In genomic region chr14:91255026-91255695, GRCh38 we compare ENCODE assay signal across 13 cellular contexts. TPM values are rescaled to one million over a fixed set of nuclear protein-coding genes. Genes with fewer than 3 reads are reported as not detected.
DNase-seq lines count a peak whose midpoint lies in the region; ATAC-seq and TF ChIP-seq lines count a peak whose summit lies in the region.
"Had no signal": no experiment of that assay in that cellular context is flagged by ENCODE, and none has a peak within 500 bp of the region (broad histone marks: within the 10 kb centered on the region; RNA-seq: fewer than 3 reads in every experiment).

No MANE protein-coding gene starts in this region.

- H2AFZ ChIP-seq in neural progenitor cell (replicated peaks): no peak overlapping the region

- no peak for DNase-seq in activated CD4-positive, alpha-beta T cell treated with anti-CD3 and anti-CD28 coated beads for 36 hours
- no peak for DNase-seq in activated CD4-positive, alpha-beta T cell treated with anti-CD3 and anti-CD28 coated beads for 1 hour
- DNase-seq in Jurkat, Clone E6-1 (ENCODE audit: low read depth, low spot score): no peak
- no peak for DNase-seq in activated T-helper 1 cell treated with anti-CD3 and anti-CD28 coated beads, Interleukin-12 subunit alpha, Interleukin-12 subunit beta, Interleukin-2, Interleukin-4 antibody, amounts not matched to agents 30 ng/mL and 10 ng/mL and 1 ng/mL, durations not matched to agents 14 hours and 24 hours and 36 hours (ENCODE audit: low spot score)
- DNase-seq in neural progenitor cell (ENCODE audit: low spot score): no peak
- no peak for DNase-seq in testis
- DNase-seq: heart left ventricle, KG1, left cardiac atrium, NCI-H1930, occipital lobe had no signal

- no peak for TF ChIP-seq CTCF in neural progenitor cell (IDR thresholded peaks at IDR 0.05)
- TF ChIP-seq CTCF in testis (IDR thresholded peaks at IDR 0.05): no peak

- CTCF ChIA-PET in activated CD4-positive, alpha-beta T cell treated with anti-CD3 and anti-CD28 coated beads for 36 hours (lab: Charles Lee): interaction anchor here (1.0 to 1.7 kb wide), 6 partner anchors 10 to 78 kb away, joined by 3 to 8 read pairs (median 4); partner anchors contain the start of gene GPR68

- no peak for TF ChIP-seq POLR2A in testis (IDR thresholded peaks at IDR 0.05)

- peaks cover 66% of the 10 kb centered on the region for H3K4me1 Mint-ChIP-seq in activated CD4-positive, alpha-beta T cell treated with anti-CD3 and anti-CD28 coated beads for 36 hours
- peaks cover 81% of the 10 kb centered on the region for H3K4me1 Mint-ChIP-seq in activated T-helper 1 cell treated with anti-CD3 and anti-CD28 coated beads, Interleukin-12 subunit alpha, Interleukin-12 subunit beta, Interleukin-2, Interleukin-4 antibody, amounts not matched to agents 30 ng/mL and 10 ng/mL and 1 ng/mL, durations not matched to agents 14 hours and 24 hours and 36 hours (ENCODE audit: low read depth)
- peaks cover 37% of the 10 kb centered on the region for H3K4me1 Mint-ChIP-seq in neural progenitor cell

- H3K27me3 Mint-ChIP-seq in activated CD4-positive, alpha-beta T cell treated with anti-CD3 and anti-CD28 coated beads for 36 hours: no peaks in the 10 kb centered on the region
- no peaks in the 10 kb centered on the region for H3K27me3 Mint-ChIP-seq in activated T-helper 1 cell treated with anti-CD3 and anti-CD28 coated beads, Interleukin-12 subunit alpha, Interleukin-12 subunit beta, Interleukin-2, Interleukin-4 antibody, amounts not matched to agents 30 ng/mL and 10 ng/mL and 1 ng/mL, durations not matched to agents 14 hours and 24 hours and 36 hours (ENCODE audit: insufficient read depth)
- peaks cover 15% of the 10 kb centered on the region for H3K27me3 Mint-ChIP-seq in neural progenitor cell (ENCODE audit: insufficient read depth, low read depth)

- peak overlapping the region; percentile 76 for H3K27ac Mint-ChIP-seq in activated CD4-positive, alpha-beta T cell treated with anti-CD3 and anti-CD28 coated beads for 36 hours
- H3K27ac Mint-ChIP-seq in activated T-helper 1 cell treated with anti-CD3 and anti-CD28 coated beads, Interleukin-12 subunit alpha, Interleukin-12 subunit beta, Interleukin-2, Interleukin-4 antibody, amounts not matched to agents 30 ng/mL and 10 ng/mL and 1 ng/mL, durations not matched to agents 14 hours and 24 hours and 36 hours: peak overlapping the region; percentile 70
- no peak overlapping the region for H3K27ac Mint-ChIP-seq in neural progenitor cell

- POLR2A ChIA-PET in activated CD4-positive, alpha-beta T cell treated with anti-CD3 and anti-CD28 coated beads for 36 hours (lab: Charles Lee): no interaction called here

- no peak for ATAC-seq in activated CD4-positive, alpha-beta T cell treated with anti-CD3 and anti-CD28 coated beads for 36 hours
- no peak for ATAC-seq in HG02623 (IDR thresholded peaks at IDR 0.05; ENCODE audit: unreplicated experiment)
- ATAC-seq in HG02973 (IDR thresholded peaks at IDR 0.05; ENCODE audit: unreplicated experiment): no peak
- ATAC-seq: heart left ventricle, left cardiac atrium had no signal

- no peaks in the 10 kb centered on the region for H4K20me1 ChIP-seq in neural progenitor cell (ENCODE audit: low read depth)

- H3K4me1 ChIP-seq in neural progenitor cell (peaks cover 28% of the 10 kb centered on the region), testis (peaks cover 13% of the 10 kb centered on the region)

- WGBS in testis, 2 donors: 78 to 79% methylated on average over 9 of the region's 9 CpGs

- no peak overlapping the region for H3K27ac ChIP-seq in neural progenitor cell
- H3K27ac ChIP-seq in testis: no peak overlapping the region

- H3K9me3 Mint-ChIP-seq in activated CD4-positive, alpha-beta T cell treated with anti-CD3 and anti-CD28 coated beads for 36 hours (ENCODE audit: low read depth): no peaks in the 10 kb centered on the region
- H3K9me3 Mint-ChIP-seq in activated T-helper 1 cell treated with anti-CD3 and anti-CD28 coated beads, Interleukin-12 subunit alpha, Interleukin-12 subunit beta, Interleukin-2, Interleukin-4 antibody, amounts not matched to agents 30 ng/mL and 10 ng/mL and 1 ng/mL, durations not matched to agents 14 hours and 24 hours and 36 hours: no peaks in the 10 kb centered on the region
- H3K9me3 Mint-ChIP-seq in neural progenitor cell: no peaks in the 10 kb centered on the region

- H3K36me3 Mint-ChIP-seq in activated CD4-positive, alpha-beta T cell treated with anti-CD3 and anti-CD28 coated beads for 36 hours (ENCODE audit: low read depth): peaks cover 11% of the 10 kb centered on the region
- H3K36me3 Mint-ChIP-seq in activated T-helper 1 cell treated with anti-CD3 and anti-CD28 coated beads, Interleukin-12 subunit alpha, Interleukin-12 subunit beta, Interleukin-2, Interleukin-4 antibody, amounts not matched to agents 30 ng/mL and 10 ng/mL and 1 ng/mL, durations not matched to agents 14 hours and 24 hours and 36 hours (ENCODE audit: low read depth): peaks cover 4% of the 10 kb centered on the region
- H3K36me3 Mint-ChIP-seq in neural progenitor cell: no peaks in the 10 kb centered on the region

- no peaks in the 10 kb centered on the region for H3K79me2 ChIP-seq in neural progenitor cell (ENCODE audit: low read depth)

- H3K36me3 ChIP-seq in neural progenitor cell (no peaks in the 10 kb centered on the region), testis (ENCODE audit: low read depth, missing control alignments) (no peaks in the 10 kb centered on the region)
- H3K36me3 ChIP-seq: heart left ventricle had no signal

- no peak overlapping the region for H3K4me2 ChIP-seq in neural progenitor cell

- H3K9me3 ChIP-seq in neural progenitor cell (ENCODE audit: low read depth) (no peaks in the 10 kb centered on the region), testis (no peaks in the 10 kb centered on the region)
- H3K9me3 ChIP-seq: heart left ventricle had no signal

- no peak overlapping the region for H3K9ac ChIP-seq in neural progenitor cell

- H3K27me3 ChIP-seq in neural progenitor cell: peaks cover 29% of the 10 kb centered on the region
- H3K27me3 ChIP-seq in testis: no peaks in the 10 kb centered on the region

- intact Hi-C loops in activated CD4-positive, alpha-beta T cell treated with anti-CD3 and anti-CD28 coated beads for 36 hours (cut with DNase I, micrococcal nuclease): no loop called here
- intact Hi-C loops in activated T-helper 1 cell treated with anti-CD3 and anti-CD28 coated beads, Interleukin-12 subunit alpha, Interleukin-12 subunit beta, Interleukin-2, Interleukin-4 antibody, amounts not matched to agents 30 ng/mL and 10 ng/mL and 1 ng/mL, durations not matched to agents 14 hours and 24 hours and 36 hours (cut with micrococcal nuclease): loop anchor here (2.0 kb wide), 1 partner anchor 32 kb away; no protein-coding TSS in a partner anchor
- intact Hi-C loops in testis (cut with DNase I; ENCODE audit: low total_unique reads): no loop called here

- peaks cover 31% of the 10 kb centered on the region for H3F3A ChIP-seq in neural progenitor cell (ENCODE audit: low read depth)

- no peak overlapping the region for H3K4me3 Mint-ChIP-seq in activated CD4-positive, alpha-beta T cell treated with anti-CD3 and anti-CD28 coated beads for 36 hours
- H3K4me3 Mint-ChIP-seq in activated T-helper 1 cell treated with anti-CD3 and anti-CD28 coated beads, Interleukin-12 subunit alpha, Interleukin-12 subunit beta, Interleukin-2, Interleukin-4 antibody, amounts not matched to agents 30 ng/mL and 10 ng/mL and 1 ng/mL, durations not matched to agents 14 hours and 24 hours and 36 hours: no peak overlapping the region
- peak overlapping the region; percentile 87 for H3K4me3 Mint-ChIP-seq in neural progenitor cell

- H3K4me3 ChIP-seq in Jurkat, Clone E6-1 (ENCODE audit: low read length): peak overlapping the region; percentile 55; the same call in 1 of the 2 replicates
- H3K4me3 ChIP-seq in neural progenitor cell (no peak overlapping the region), testis (no peak overlapping the region)
- H3K4me3 ChIP-seq: heart left ventricle had no signal

RNA-seq across cellular contexts. Expression of gene GPR68, which starts 10.7 kb away (rescaled TPM):
- 10 to 100 TPM in 1 of 2 experiments, 1 to 10 TPM in 1; 9.4 to 11.2 TPM for total RNA-seq in activated CD4-positive, alpha-beta T cell treated with anti-CD3 and anti-CD28 coated beads for 36 hours
- polyA plus RNA-seq in Jurkat, Clone E6-1 (2012; ENCODE audit: insufficient read depth, insufficient read length): 7.5 TPM
- total RNA-seq in activated T-helper 1 cell treated with anti-CD3 and anti-CD28 coated beads, Interleukin-12 subunit alpha, Interleukin-12 subunit beta, Interleukin-2, Interleukin-4 antibody, amounts not matched to agents 30 ng/mL and 10 ng/mL and 1 ng/mL, durations not matched to agents 14 hours and 24 hours and 36 hours: 4.5 and 5.4 TPM in 2 replicates
- total RNA-seq in neural progenitor cell (ENCODE audit: low replicate concordance): 0.84 TPM in 1 of 2 replicates, not detected in the other
- 1 to 10 TPM; 1.1 to 2.4 TPM for total RNA-seq in testis
- 3.8 TPM for polyA plus RNA-seq in testis (ENCODE audit: insufficient read depth, low read depth, low replicate concordance)
